In the genomic region with DNA sequence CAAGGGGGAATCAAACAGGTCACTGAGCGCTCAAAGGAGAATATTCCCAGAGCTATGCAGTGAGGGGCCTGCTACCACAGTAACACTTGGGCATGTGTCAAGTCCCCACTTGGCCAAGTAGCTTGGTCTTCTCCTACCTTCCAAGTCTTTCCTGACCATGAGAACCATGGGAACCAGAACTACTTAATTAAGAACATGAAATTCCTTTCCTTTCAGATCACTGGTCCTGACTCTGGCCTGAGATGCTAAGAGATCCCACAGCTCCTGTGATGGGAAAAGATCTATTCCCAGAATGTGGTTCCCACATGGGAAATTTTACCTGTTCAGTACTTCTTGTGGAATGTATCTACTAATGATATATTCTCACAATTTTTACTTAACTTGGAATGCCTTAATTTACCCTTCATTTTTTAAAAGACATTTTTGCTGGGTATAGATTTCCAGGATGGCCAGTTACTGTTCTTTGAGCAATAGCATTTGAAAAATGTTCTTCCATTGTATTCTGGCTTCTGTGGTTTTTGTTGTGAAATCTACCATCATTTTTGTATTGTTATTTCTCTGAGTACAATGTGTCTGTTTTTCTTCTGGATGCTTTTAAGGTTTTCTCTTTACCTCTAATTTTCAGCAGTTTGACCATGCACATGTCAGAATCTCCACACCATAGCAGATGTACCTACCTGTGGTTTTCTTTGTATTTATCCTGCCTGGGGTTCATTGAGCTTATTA, we compare ENCODE assay signal across 1 cellular context.
TF ChIP-seq lines count a peak whose summit lies in the region.

No MANE protein-coding gene starts in this region.

TF ChIP-seq in IMR-90, 13 proteins besides CTCF, POLR2A, EP300 and RAD21:
- TF ChIP-seq, protein P1, sequence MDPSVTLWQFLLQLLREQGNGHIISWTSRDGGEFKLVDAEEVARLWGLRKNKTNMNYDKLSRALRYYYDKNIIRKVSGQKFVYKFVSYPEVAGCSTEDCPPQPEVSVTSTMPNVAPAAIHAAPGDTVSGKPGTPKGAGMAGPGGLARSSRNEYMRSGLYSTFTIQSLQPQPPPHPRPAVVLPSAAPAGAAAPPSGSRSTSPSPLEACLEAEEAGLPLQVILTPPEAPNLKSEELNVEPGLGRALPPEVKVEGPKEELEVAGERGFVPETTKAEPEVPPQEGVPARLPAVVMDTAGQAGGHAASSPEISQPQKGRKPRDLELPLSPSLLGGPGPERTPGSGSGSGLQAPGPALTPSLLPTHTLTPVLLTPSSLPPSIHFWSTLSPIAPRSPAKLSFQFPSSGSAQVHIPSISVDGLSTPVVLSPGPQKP (IDR thresholded peaks at IDR 0.05; ENCODE audit: borderline replicate concordance, low read depth, low read length), result no peak
- no peak for TF ChIP-seq FOS (IDR thresholded peaks at IDR 0.05; ENCODE audit: low read depth, low read length)
- TF ChIP-seq CHD1 (IDR thresholded peaks at IDR 0.05; ENCODE audit: low read depth, low read length), result no peak
- TF ChIP-seq RFX5 (IDR thresholded peaks at IDR 0.05; ENCODE audit: low read depth, low read length), result no peak
- TF ChIP-seq MAFK (IDR thresholded peaks at IDR 0.05; ENCODE audit: low read depth, low read length), result no peak
- no peak for TF ChIP-seq NFE2L2 (IDR thresholded peaks at IDR 0.05; ENCODE audit: low read depth, low read length)
- TF ChIP-seq BHLHE40 (IDR thresholded peaks at IDR 0.05; ENCODE audit: low read depth, low read length), result no peak
- TF ChIP-seq RCOR1 (IDR thresholded peaks at IDR 0.05; ENCODE audit: insufficient replicate concordance, low read length), result no peak
